In genomic region chr20:59221881-59222238, GRCh38 we compare ENCODE assay signal across 9 cellular contexts. TPM values are rescaled to one million over a fixed set of nuclear protein-coding genes. Genes with fewer than 3 reads are reported as not detected.
A peak's percentile ranks its signal among the peaks of the same experiment; 100 is the strongest.
DNase-seq lines count a peak whose midpoint lies in the region; ATAC-seq and TF ChIP-seq lines count a peak whose summit lies in the region.
"Had no signal": no experiment of that assay in that cellular context is flagged by ENCODE, and none has a peak within 500 bp of the region (broad histone marks: within the 10 kb centered on the region; RNA-seq: fewer than 3 reads in every experiment).

No MANE protein-coding gene starts in this region.

- peak overlapping the region; percentile 65 for H3K4me3 Mint-ChIP-seq in glutamatergic neuron (ENCODE audit: unreplicated experiment)

- peaks cover 14% of the 10 kb centered on the region for H3K4me1 Mint-ChIP-seq in glutamatergic neuron (ENCODE audit: low read depth, unreplicated experiment)

- no peak for ATAC-seq in HG03135 (IDR thresholded peaks at IDR 0.05; ENCODE audit: unreplicated experiment)
- no peak for ATAC-seq in GM19324 (IDR thresholded peaks at IDR 0.05; ENCODE audit: low FRiP score, unreplicated experiment)

- peaks cover 2% of the 10 kb centered on the region for H3K9me3 Mint-ChIP-seq in glutamatergic neuron (ENCODE audit: unreplicated experiment)

- H2AFZ ChIP-seq in GM23248 = peak overlapping the region; percentile 94

- 1 to 2% methylated on average over 12 of the region's 12 CpGs for WGBS in GM23248 (ENCODE audit: low coverage in 1 of 2, low lambda C conversion rate in 2 of 2, missing lambda C conversion rate in 2 of 2), 2 experiments

- H3K36me3 ChIP-seq in GM23248 (ENCODE audit: low read depth) (no peaks in the 10 kb centered on the region), WERI-Rb-1 (no peaks in the 10 kb centered on the region), skeletal muscle satellite cell (ENCODE audit: insufficient read depth, low read length) (no peaks in the 10 kb centered on the region)

- H4K20me1 ChIP-seq in GM23248 (ENCODE audit: insufficient read depth) = no peaks in the 10 kb centered on the region

- H3K4me2 ChIP-seq in GM23248 (ENCODE audit: unreplicated experiment) = peak overlapping the region; percentile 88
- H3K4me2 ChIP-seq in skeletal muscle satellite cell (ENCODE audit: low read length) = peak overlapping the region; percentile 85

- no peaks in the 10 kb centered on the region for H3K9me3 ChIP-seq in GM23248 (ENCODE audit: low read depth)
- H3K9me3 ChIP-seq in WERI-Rb-1 (ENCODE audit: severe bottlenecking) = peaks cover 5% of the 10 kb centered on the region
- no peaks in the 10 kb centered on the region for H3K9me3 ChIP-seq in skeletal muscle satellite cell (replicated peaks; ENCODE audit: low read length)

- H3K27ac Mint-ChIP-seq in glutamatergic neuron (ENCODE audit: unreplicated experiment) = no peak overlapping the region

- H3K9ac ChIP-seq in GM23248 = peak overlapping the region; percentile 70
- H3K9ac ChIP-seq in skeletal muscle satellite cell (ENCODE audit: low read depth, low read length) = peak overlapping the region; percentile 46

- peak; percentile 10 for DNase-seq in GM23248
- DNase-seq in WERI-Rb-1 = no peak
- DNase-seq in glutamatergic neuron = no peak
- DNase-seq in islet precursor cell = no peak
- DNase-seq in hippocampal formation (lab: John Stamatoyannopoulos, UW) = no peak

- no peaks in the 10 kb centered on the region for H3K79me2 ChIP-seq in GM23248 (ENCODE audit: insufficient read depth)

- H3K4me1 ChIP-seq in GM23248 (ENCODE audit: insufficient read depth) = peaks cover 5% of the 10 kb centered on the region
- no peaks in the 10 kb centered on the region for H3K4me1 ChIP-seq in skeletal muscle satellite cell (ENCODE audit: control insufficient read depth, insufficient read depth, low read length)

- in situ Hi-C loops in GM23248 (cut with MboI) = no loop called here

- H3K36me3 Mint-ChIP-seq in glutamatergic neuron (ENCODE audit: unreplicated experiment) = no peaks in the 10 kb centered on the region

- H3F3A ChIP-seq in GM23248 (ENCODE audit: insufficient read depth) = no peaks in the 10 kb centered on the region

- no peak overlapping the region for H3K27ac ChIP-seq in GM23248
- H3K27ac ChIP-seq in WERI-Rb-1 = peak overlapping the region; percentile 64

- H3K27me3 ChIP-seq in GM23248 (replicated peaks; ENCODE audit: insufficient read depth) = peaks cover 58% of the 10 kb centered on the region
- H3K27me3 ChIP-seq in WERI-Rb-1 (ENCODE audit: insufficient read depth, low read depth, severe bottlenecking) = no peaks in the 10 kb centered on the region
- peaks cover 64% of the 10 kb centered on the region for H3K27me3 ChIP-seq in skeletal muscle satellite cell (ENCODE audit: control insufficient read depth, insufficient read depth, low read length)

- peaks cover 7% of the 10 kb centered on the region for H3K27me3 Mint-ChIP-seq in glutamatergic neuron (ENCODE audit: unreplicated experiment)

- no peaks in the 10 kb centered on the region for H3K9me2 ChIP-seq in GM23248 (ENCODE audit: insufficient read depth)

- H3K4me3 ChIP-seq in GM23248 (peak overlapping the region; percentile 75), WERI-Rb-1 (ENCODE audit: low read depth, low read length) (no peak overlapping the region), skeletal muscle satellite cell (ENCODE audit: low read length) (peak overlapping the region; percentile 64)

- no peak for TF ChIP-seq CTCF in WERI-Rb-1 (IDR thresholded peaks at IDR 0.05; ENCODE audit: low read depth, low read length)
- TF ChIP-seq CTCF in glutamatergic neuron (IDR thresholded peaks at IDR 0.05; ENCODE audit: partially characterized antibody, unreplicated experiment) = no peak

RNA-seq across cellular contexts. Expression of gene ZNF831, which starts 58.2 kb away (rescaled TPM):
- not detected in 2 replicates for total RNA-seq in GM23248 (2014; rRNA removed; shearing (Covaris generic))
- polyA plus RNA-seq in GM23248 (2016; fragmentation: Nextera tagmentation; extraction: Ambion mirVana) = not detected in 2 replicates
- total RNA-seq in glutamatergic neuron (ENCODE audit: unreplicated experiment) = not detected
- total RNA-seq in skeletal muscle satellite cell (2012; rRNA removed) = not detected in 2 replicates
- total RNA-seq: H4 had no signal
